ENCODE assay signal across 23 cellular contexts in genomic region chr17:75676461-75676860, GRCh38. TPM values are rescaled to one million over a fixed set of nuclear protein-coding genes. Genes with fewer than 3 reads are reported as not detected.
DNase-seq lines count a peak whose midpoint lies in the region; ATAC-seq and TF ChIP-seq lines count a peak whose summit lies in the region.
"Had no signal": no experiment of that assay in that cellular context is flagged by ENCODE, and none has a peak within 500 bp of the region (broad histone marks: within the 10 kb centered on the region; RNA-seq: fewer than 3 reads in every experiment).

No MANE protein-coding gene starts in this region.

- TF ChIP-seq CTCF in OCI-LY3 (IDR thresholded peaks at IDR 0.05; ENCODE audit: low read depth, low read length), result no peak
- TF ChIP-seq CTCF in activated B cell treated with CpG ODN at 0.5 μM for 24 hours (IDR thresholded peaks at IDR 0.05), result no peak
- TF ChIP-seq CTCF in tibial nerve (IDR thresholded peaks at IDR 0.05), result no peak

- H3K4me2 ChIP-seq in OCI-LY3 (ENCODE audit: low read length), result peak overlapping the region; percentile 4; the same call in 1 of the 2 replicates
- H3K4me2 ChIP-seq: A549 had no signal

- no peak for TF ChIP-seq EP300 in tibial nerve (IDR thresholded peaks at IDR 0.05)

- intact Hi-C loops in activated B cell treated with CpG ODN at 0.5 μM for 24 hours (cut with micrococcal nuclease), result no loop called here

- peaks cover 26% of the 10 kb centered on the region for H3K4me1 Mint-ChIP-seq in activated B cell treated with CpG ODN at 0.5 μM for 24 hours

- no peaks in the 10 kb centered on the region for H3K9me3 Mint-ChIP-seq in activated B cell treated with CpG ODN at 0.5 μM for 24 hours
- H3K9me3 Mint-ChIP-seq: CD4-positive, alpha-beta memory T cell had no signal

- no peak for DNase-seq in activated B cell treated with CpG ODN at 0.5 μM for 24 hours
- peak; percentile 59 to 62 for DNase-seq in lung microvascular endothelial cell (ENCODE audit: low read depth in 2 of 2)
- DNase-seq in tibial nerve (ENCODE audit: low spot score in 2 of 2), result no peak
- DNase-seq in DMS114 treated with DMSO at 0.1 percent for 48 hours (lab: John Stamatoyannopoulos, UW; ENCODE audit: unreplicated experiment), result no peak
- DNase-seq in SIG-M5 (lab: John Stamatoyannopoulos, UW), result no peak
- DNase-seq: 8988T; ACHN; AML-193; BE2C; C1 segment of cervical spinal cord; Calu3; CD4-positive, alpha-beta memory T cell; COR-L47; DMS153; DND-41; GM23248; H7; HCEC 1CT had no signal

- H3K36me3 ChIP-seq in OCI-LY3 (replicated peaks; ENCODE audit: low read depth, low read length) (peaks cover 54% of the 10 kb centered on the region), tibial nerve (peaks cover 0 to 30% (median 0%) of the 10 kb centered on the region in 3 donors)

- no peak overlapping the region for H3K4me3 Mint-ChIP-seq in activated B cell treated with CpG ODN at 0.5 μM for 24 hours
- H3K4me3 Mint-ChIP-seq: CD4-positive, alpha-beta memory T cell had no signal

- no peaks in the 10 kb centered on the region for H3K27me3 Mint-ChIP-seq in activated B cell treated with CpG ODN at 0.5 μM for 24 hours
- H3K27me3 Mint-ChIP-seq: CD4-positive, alpha-beta memory T cell had no signal

- ATAC-seq in activated B cell treated with CpG ODN at 0.5 μM for 24 hours (ENCODE audit: low read depth) (no peak), HG02678 (IDR thresholded peaks at IDR 0.05; ENCODE audit: unreplicated experiment) (no peak), GM21367 (IDR thresholded peaks at IDR 0.05; ENCODE audit: unreplicated experiment) (no peak)
- ATAC-seq: A549 had no signal

- H3K27me3 ChIP-seq in OCI-LY3 (ENCODE audit: low read depth, low read length) (no peaks in the 10 kb centered on the region), tibial nerve (no peaks in the 10 kb centered on the region)
- H3K27me3 ChIP-seq: BE2C had no signal

- peaks cover 82% of the 10 kb centered on the region for H3K79me2 ChIP-seq in OCI-LY3 (ENCODE audit: low read length)

- H3K9me3 ChIP-seq in OCI-LY3 (ENCODE audit: insufficient read depth, low read length), result no peaks in the 10 kb centered on the region
- H3K9me3 ChIP-seq in tibial nerve, result no peaks in the 10 kb centered on the region
- H3K9me3 ChIP-seq: A549, BE2C had no signal

- no peaks in the 10 kb centered on the region for H4K20me1 ChIP-seq in OCI-LY3 (ENCODE audit: insufficient read depth, low read length)

- WGBS in tibial nerve, 2 donors, result 56 to 62% methylated on average over 3 of the region's 3 CpGs

- POLR2A ChIA-PET in activated B cell treated with CpG ODN at 0.5 μM for 24 hours (lab: Charles Lee), result interaction anchor here (0.7 to 1.9 kb wide), 4 partner anchors 10 to 131 kb away, joined by 3 to 16 read pairs (median 4); partner anchors contain the start of genes RECQL5 and SAP30BP

- no peak overlapping the region for H3K9ac ChIP-seq in OCI-LY3 (ENCODE audit: low read length)
- H3K9ac ChIP-seq: GM23248 had no signal

- CTCF ChIA-PET in activated B cell treated with CpG ODN at 0.5 μM for 24 hours (lab: Charles Lee), result interaction anchor here (1.4 to 7.7 kb wide), 6 partner anchors 10 to 72 kb away, joined by 3 to 66 read pairs (median 8); partner anchors contain the start of genes RECQL5, SAP30BP and SMIM5

- peak overlapping the region; percentile 93 for H3K27ac ChIP-seq in OCI-LY3 (ENCODE audit: low read length)
- peak overlapping the region in 3 of 4 donors; percentile 21 to 97 (median 88) for H3K27ac ChIP-seq in tibial nerve
- H3K27ac ChIP-seq: A549, GM23248 had no signal

- no peak overlapping the region for H3K4me3 ChIP-seq in OCI-LY3 (ENCODE audit: low read length)
- H3K4me3 ChIP-seq in tibial nerve, result no peak overlapping the region
- H3K4me3 ChIP-seq: A549, GM23248 had no signal

- H2AFZ ChIP-seq in OCI-LY3 (ENCODE audit: low read depth, low read length), result no peak overlapping the region
- H2AFZ ChIP-seq: GM23248 had no signal

- H3K27ac Mint-ChIP-seq in activated B cell treated with CpG ODN at 0.5 μM for 24 hours, result peak overlapping the region; percentile 9

- TF ChIP-seq POLR2A in tibial nerve (IDR thresholded peaks at IDR 0.05), result no peak

- peaks cover 70% of the 10 kb centered on the region for H3K36me3 Mint-ChIP-seq in activated B cell treated with CpG ODN at 0.5 μM for 24 hours (ENCODE audit: low read depth)

- H3K4me1 ChIP-seq in OCI-LY3 (ENCODE audit: low read length) (peaks cover 53% of the 10 kb centered on the region), tibial nerve (peaks cover 0 to 64% (median 21%) of the 10 kb centered on the region in 4 donors)
- H3K4me1 ChIP-seq: BE2C had no signal

RNA-seq across cellular contexts. Expression of gene SAP30BP, which starts 9.3 kb away (rescaled TPM):
- total RNA-seq in activated B cell treated with CpG ODN at 0.5 μM for 24 hours (177 and 184 TPM in 2 replicates), lung microvascular endothelial cell (36.8 and 43.7 TPM in 2 replicates), tibial nerve (100 to 1,000 TPM in 2 of 4 donors, 10 to 100 TPM in 2; 63.9 to 119 (median 95.3) TPM)

RNA-seq across cellular contexts. Expression of gene RECQL5, which starts 9.5 kb away (rescaled TPM):
- total RNA-seq in activated B cell treated with CpG ODN at 0.5 μM for 24 hours (55.9 and 65.4 TPM in 2 replicates), lung microvascular endothelial cell (9.6 and 15.7 TPM in 2 replicates), tibial nerve (10 to 100 TPM; 23.2 to 51.9 (median 34.7) TPM)

RNA-seq across cellular contexts. Expression of gene SMIM5, which starts 43.2 kb away (rescaled TPM):
- total RNA-seq in activated B cell treated with CpG ODN at 0.5 μM for 24 hours (1.1 and 1.7 TPM in 2 replicates), lung microvascular endothelial cell (not detected in 2 replicates), tibial nerve (10 to 100 TPM; 17.3 to 41.1 (median 25.0) TPM)
- total RNA-seq: CD4-positive, alpha-beta memory T cell; GM23248; H1; H7 had no signal

RNA-seq across cellular contexts. Expression of gene ITGB4, which starts 44.8 kb away (rescaled TPM):
- total RNA-seq in activated B cell treated with CpG ODN at 0.5 μM for 24 hours, result 2.1 and 2.2 TPM in 2 replicates
- total RNA-seq in lung microvascular endothelial cell, result 17.7 and 29.0 TPM in 2 replicates
- total RNA-seq in tibial nerve, result 100 to 1,000 TPM; 211 to 335 (median 233) TPM

Comparison
In these comparisons a context has a peak if more than half of its experiments do, and no peak if none do; other contexts are left out.
1. DNase-seq: peak in lung microvascular endothelial cell (2 of 2); none in activated B cell treated with CpG ODN at 0.5 μM for 24 hours (single experiment), tibial nerve (0 of 2), DMS114 treated with DMSO at 0.1 percent for 48 hours (single experiment) and SIG-M5 (single experiment).